31 cellular contexts compared by ENCODE assay signal in the genomic region with DNA sequence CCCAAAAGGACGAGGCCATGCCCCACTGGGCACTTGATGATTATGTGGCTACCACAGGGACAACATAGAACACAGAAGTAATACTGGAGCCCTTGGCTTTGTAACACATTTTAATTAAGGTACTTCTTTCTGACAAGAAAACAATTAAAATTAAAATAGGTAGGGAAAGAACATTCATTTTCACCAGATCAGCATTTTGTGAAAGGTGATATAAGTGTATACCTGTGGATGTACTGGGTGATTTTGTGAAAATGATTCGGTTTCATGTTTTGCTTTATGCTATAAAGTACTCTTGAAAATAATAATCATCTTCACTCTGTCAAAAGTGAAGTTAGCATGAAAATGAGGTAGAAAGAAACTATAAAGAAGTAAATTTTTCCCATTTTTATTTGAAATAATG. TPM values are rescaled to one million over a fixed set of nuclear protein-coding genes. Genes with fewer than 3 reads are reported as not detected.
DNase-seq lines count a peak whose midpoint lies in the region; ATAC-seq, FAIRE-seq and TF ChIP-seq lines count a peak whose summit lies in the region.
"Had no signal": no experiment of that assay in that cellular context is flagged by ENCODE, and none has a peak within 500 bp of the region (broad histone marks: within the 10 kb centered on the region; RNA-seq: fewer than 3 reads in every experiment).

No MANE protein-coding gene starts in this region.

- no peaks in the 10 kb centered on the region for H4K20me1 ChIP-seq in IMR-90 (ENCODE audit: insufficient read depth, low read length)
- no peaks in the 10 kb centered on the region for H4K20me1 ChIP-seq in K562 (replicated peaks; ENCODE audit: control insufficient read depth, insufficient read depth, low read length)
- H4K20me1 ChIP-seq: BLaER1 had no signal

- no peaks in the 10 kb centered on the region for H3K79me1 ChIP-seq in IMR-90 (ENCODE audit: low read depth in 1 of 2, low read length in 2 of 2)

- H3K14ac ChIP-seq in IMR-90 (replicated peaks; ENCODE audit: low read depth, low read length): no peak overlapping the region

- POLR2A ChIA-PET in A549 (lab: Yijun Ruan, JAX): no interaction called here
- POLR2A ChIA-PET in IMR-90 (lab: Charles Lee; ENCODE audit: unreplicated experiment): no interaction called here
- POLR2A ChIA-PET in K562 (lab: Yijun Ruan, JAX): interaction anchor here (0.6 kb wide), 2 partner anchors 232 to 660 kb away, joined by 3 to 4 read pairs; no protein-coding TSS in a partner anchor

- FAIRE-seq in A549 (lab: Jason Lieb, UNC) (no peak), K562 (lab: Jason Lieb, UNC) (no peak)
- FAIRE-seq: GM12878, GM12892, GM18507 had no signal

- dilution Hi-C loops in IMR-90 (cut with HindIII; ENCODE audit: low sequenced_read_pairs, unreplicated experiment): no loop called here

- intact Hi-C loops in IMR-90 (cut with micrococcal nuclease) (no loop called here), K562 (cut with micrococcal nuclease) (no loop called here)

- H2BK5ac ChIP-seq in IMR-90 (ENCODE audit: low read depth, low read length, poor library complexity, severe bottlenecking): no peak overlapping the region

- TF ChIP-seq CTCF in A549 (IDR thresholded peaks at IDR 0.05): no peak
- TF ChIP-seq CTCF in IMR-90 (conservative IDR thresholded peaks at IDR 0.05; ENCODE audit: low read depth, low read length): no peak
- no peak for TF ChIP-seq CTCF in K562 (IDR thresholded peaks at IDR 0.05 in 2 of 3, conservative IDR thresholded peaks at IDR 0.05 in 1 of 3; ENCODE audit: insufficient read depth in 2 of 3, low read depth in 1 of 3, low read length in 3 of 3)

- no peak overlapping the region for H4K91ac ChIP-seq in IMR-90 (ENCODE audit: insufficient read depth, low read depth, low read length)

- TF ChIP-seq POLR2A in A549 (IDR thresholded peaks at IDR 0.05; ENCODE audit: low read length): no peak
- no peak for TF ChIP-seq POLR2A in IMR-90 (IDR thresholded peaks at IDR 0.05; ENCODE audit: low read depth, low read length)
- no peak for TF ChIP-seq POLR2A in K562 (conservative IDR thresholded peaks at IDR 0.05)

- no peak overlapping the region for H3K18ac ChIP-seq in IMR-90 (ENCODE audit: low read depth, low read length)

- H3K4me3 ChIP-seq in A549 (no peak overlapping the region), IMR-90 (ENCODE audit: insufficient read depth, low read depth, low read length) (no peak overlapping the region), K562 (no peak overlapping the region), mucosa of rectum (ENCODE audit: low read length in 2 of 2) (peak overlapping the region; percentile 1 to 62)
- H3K4me3 ChIP-seq: BLaER1, GM12878 had no signal

- H3K4me2 ChIP-seq in A549 (no peak overlapping the region), IMR-90 (ENCODE audit: low read depth, low read length) (no peak overlapping the region), K562 (ENCODE audit: insufficient read depth, low read length) (no peak overlapping the region)
- H3K4me2 ChIP-seq: BLaER1 had no signal

- CTCF ChIA-PET in A549 (lab: Yijun Ruan, JAX): no interaction called here
- CTCF ChIA-PET in IMR-90 (lab: Yijun Ruan, JAX): no interaction called here
- CTCF ChIA-PET in K562 (lab: Yijun Ruan, JAX; ENCODE audit: low intra/inter-chr PET ratio): no interaction called here

- no peak overlapping the region for H3K56ac ChIP-seq in IMR-90 (ENCODE audit: extremely low read depth, insufficient read depth, low read length)

- H3K9me1 ChIP-seq in IMR-90 (ENCODE audit: insufficient read depth, low read length) (no peaks in the 10 kb centered on the region), K562 (ENCODE audit: control insufficient read depth, insufficient read depth, low read length) (no peaks in the 10 kb centered on the region)

- H3K27ac ChIP-seq in A549 (no peak overlapping the region), IMR-90 (ENCODE audit: insufficient read depth, low read length) (no peak overlapping the region), K562 (ENCODE audit: extremely low read depth, low read depth, low read length) (no peak overlapping the region), mucosa of rectum (ENCODE audit: low read depth in 2 of 2, low read length in 2 of 2) (peak overlapping the region in 1 of 2 donors; percentile 59)
- H3K27ac ChIP-seq: BLaER1 had no signal

- H2BK15ac ChIP-seq in IMR-90 (ENCODE audit: low read depth, low read length): no peak overlapping the region

- H2AK5ac ChIP-seq in IMR-90 (ENCODE audit: low read depth, low read length): no peak overlapping the region

- no peak overlapping the region for H3K4ac ChIP-seq in IMR-90 (ENCODE audit: low read depth, low read length)

- ATAC-seq in A549: no peak
- no peak for ATAC-seq in IMR-90 (ENCODE audit: low read depth)
- ATAC-seq in K562: no peak
- ATAC-seq: GM12878 had no signal

- no peak overlapping the region for H4K8ac ChIP-seq in IMR-90 (ENCODE audit: low read depth in 2 of 2, low read length in 2 of 2)

- BruUV-seq in IMR-90 (replicated peaks; lab: Mats Ljungman, UMichigan): no TSS peak
- BruUV-seq in K562 (replicated peaks; lab: Mats Ljungman, UMichigan): no TSS peak

- no peak overlapping the region for H3K23ac ChIP-seq in IMR-90 (ENCODE audit: low read depth, low read length)

- no peaks in the 10 kb centered on the region for H3K4me1 ChIP-seq in A549
- H3K4me1 ChIP-seq in IMR-90 (ENCODE audit: control insufficient read depth, insufficient read depth, low read length): no peaks in the 10 kb centered on the region
- no peaks in the 10 kb centered on the region for H3K4me1 ChIP-seq in K562 (replicated peaks in 1 of 2; ENCODE audit: control insufficient read depth in 2 of 2, insufficient read depth in 2 of 2, low read length in 2 of 2)
- H3K4me1 ChIP-seq in mucosa of rectum (ENCODE audit: control insufficient read depth in 2 of 2, insufficient read depth in 2 of 2, low read length in 2 of 2): peaks cover under 1 to 7% of the 10 kb centered on the region in 2 donors
- H3K4me1 ChIP-seq: BE2C had no signal

- WGBS in A549 (ENCODE audit: missing lambda C conversion rate): 3% methylated on average over 2 of the region's 2 CpGs
- no CpG with 5 or more reads among the region's 2 CpGs for WGBS in IMR-90 (ENCODE audit: extremely low coverage in 2 of 2, insufficient read length in 1 of 2), 2 experiments
- WGBS in K562 (ENCODE audit: insufficient coverage, low coverage, missing lambda C conversion rate): 0% methylated on average over 2 of the region's 2 CpGs

- in situ Hi-C loops in IMR-90 (cut with MboI; ENCODE audit: low sequenced_read_pairs): no loop called here
- in situ Hi-C loops in K562 (cut with MboI): no loop called here

- H3K27me3 ChIP-seq in IMR-90 (ENCODE audit: control insufficient read depth, insufficient read depth, low read length) (no peaks in the 10 kb centered on the region), K562 (ENCODE audit: control insufficient read depth in 2 of 2, insufficient read depth in 2 of 2, low read length in 2 of 2) (peaks cover 0 to 5% of the 10 kb centered on the region in 2 experiments; a peak in 1 of 5 replicates), mucosa of rectum (ENCODE audit: control insufficient read depth in 2 of 2, insufficient read depth in 2 of 2, low read length in 2 of 2) (no peaks in the 10 kb centered on the region)
- H3K27me3 ChIP-seq: BE2C, BLaER1 had no signal

- no peak overlapping the region for H2AFZ ChIP-seq in IMR-90 (replicated peaks; ENCODE audit: low read length, poor library complexity)
- no peak overlapping the region for H2AFZ ChIP-seq in K562 (ENCODE audit: low read depth, low read length)

- TF ChIP-seq RAD21 in A549 (conservative IDR thresholded peaks at IDR 0.05 in 1 of 2, IDR thresholded peaks at IDR 0.05 in 1 of 2) (no peak), IMR-90 (IDR thresholded peaks at IDR 0.05; ENCODE audit: low read length) (no peak), K562 (CRISPR knock-in tag; conservative IDR thresholded peaks at IDR 0.05 in 1 of 2, IDR thresholded peaks at IDR 0.05 in 1 of 2) (no peak)

- H3K79me2 ChIP-seq in K562 (ENCODE audit: control insufficient read depth, insufficient read depth, low read length): no peaks in the 10 kb centered on the region

- H3K9me3 ChIP-seq in A549: no peaks in the 10 kb centered on the region
- H3K9me3 ChIP-seq in IMR-90 (ENCODE audit: control insufficient read depth, insufficient read depth, low read length): 0 out of 2 replicates have a peak, but pooled peaks cover 3% of the 10 kb centered on the region
- H3K9me3 ChIP-seq in K562 (replicated peaks; ENCODE audit: control insufficient read depth, insufficient read depth, low read depth, low read length): no peaks in the 10 kb centered on the region
- no peaks in the 10 kb centered on the region for H3K9me3 ChIP-seq in mucosa of rectum (ENCODE audit: control insufficient read depth in 2 of 2, low read length in 2 of 2)
- H3K9me3 ChIP-seq: BE2C had no signal

- H2BK120ac ChIP-seq in IMR-90 (ENCODE audit: low read depth, low read length): no peak overlapping the region

- no peak for DNase-seq in A549 (ENCODE audit: low read depth in 1 of 2, low spot score in 1 of 2)
- DNase-seq in IMR-90: no peak
- no peak for DNase-seq in K562 (ENCODE audit: extremely low read depth in 1 of 4, low spot score in 3 of 4)
- no peak for DNase-seq in NCI-H146 (lab: John Stamatoyannopoulos, UW)
- no peak for DNase-seq in A172 (ENCODE audit: low spot score)
- no peak for DNase-seq in glomerular visceral epithelial cell (ENCODE audit: extremely low spot score)
- DNase-seq: 8988T; ACHN; BE2C; C1 segment of cervical spinal cord; CD4-positive, alpha-beta memory T cell; CD4-positive, CD25-positive, alpha-beta regulatory T cell; CD8-positive, alpha-beta memory T cell; COR-L47; DMS 273 treated with DMSO at 0.1 percent for 48 hours; DMS153; DMS53; DMS79; DND-41; EL; GDM1 had no signal

- TF ChIP-seq EP300 in A549 (IDR thresholded peaks at IDR 0.05) (no peak), K562 (IDR thresholded peaks at IDR 0.05; ENCODE audit: low read length) (no peak)

- no peaks in the 10 kb centered on the region for H3K36me3 ChIP-seq in IMR-90 (ENCODE audit: control insufficient read depth, insufficient read depth, low read length)
- no peaks in the 10 kb centered on the region for H3K36me3 ChIP-seq in K562 (ENCODE audit: control insufficient read depth, insufficient read depth, low read length)
- H3K36me3 ChIP-seq in mucosa of rectum (ENCODE audit: control insufficient read depth in 2 of 2, insufficient read depth in 2 of 2, low read length in 2 of 2): no peaks in the 10 kb centered on the region
- H3K36me3 ChIP-seq: BE2C, BLaER1 had no signal

- H3K9ac ChIP-seq in IMR-90 (ENCODE audit: low read depth, low read length) (no peak overlapping the region), K562 (ENCODE audit: insufficient read depth in 1 of 2, low read depth in 2 of 2, low read length in 2 of 2) (no peak overlapping the region), mucosa of rectum (ENCODE audit: low read depth in 1 of 2, low read length in 2 of 2) (peak overlapping the region in 1 of 2 donors; percentile 32)
- H3K9ac ChIP-seq: BLaER1 had no signal

- H2AK9ac ChIP-seq in IMR-90 (replicated peaks; ENCODE audit: low read depth, low read length, poor library complexity): no peak overlapping the region

- no peak overlapping the region for H2BK20ac ChIP-seq in IMR-90 (ENCODE audit: low read depth, low read length)

- no peak overlapping the region for H4K5ac ChIP-seq in IMR-90 (ENCODE audit: low read depth, low read length)

RNA-seq across cellular contexts. Expression of a gene that starts 0.9 kb away (rescaled TPM):
- not detected in 2 replicates for polyA plus RNA-seq in A549 (2011; rRNA removed)
- polyA plus RNA-seq in A549 (2012; cell fraction: cytosol; rRNA removed): not detected in 2 replicates
- not detected in 2 replicates for polyA plus RNA-seq in A549 (2012; cell fraction: nucleus; rRNA removed)
- polyA plus RNA-seq in A549 (2017; fragmentation: RNase III; extraction: RNeasy Plus Mini Kit Qiagen cat#74134 plus additional on column Dnase treatment): not detected in 3 replicates
- not detected in 2 replicates for polyA minus RNA-seq in A549 (2011; rRNA and poly(A)+ RNA removed)
- total RNA-seq in IMR-90 (2012; rRNA removed): not detected in 2 replicates
- not detected in 2 replicates for polyA plus RNA-seq in IMR-90 (2012; rRNA removed)
- not detected in 2 replicates for polyA plus RNA-seq in IMR-90 (2012; cell fraction: cytosol; rRNA removed)
- polyA plus RNA-seq in IMR-90 (2012; cell fraction: nucleus; rRNA removed; ENCODE audit: low replicate concordance): not detected in 2 replicates
- not detected in 2 replicates for total RNA-seq in K562 (2011; cell fraction: chromatin; rRNA removed; ENCODE audit: low replicate concordance)
- not detected in 2 replicates for total RNA-seq in K562 (2011; cell fraction: nucleolus; rRNA removed)
- total RNA-seq in K562 (2011; cell fraction: nucleoplasm; rRNA removed): not detected in 2 replicates
- not detected in 2 replicates for total RNA-seq in K562 (2014; rRNA removed)
- not detected in 2 replicates for total RNA-seq in K562 (2014; rRNA removed; fragmentation: Illumina TruSeq; extraction: Trizol)
- total RNA-seq in K562 (2015; rRNA removed; fragmentation: Illumina TruSeq; extraction: Trizol): not detected in 2 replicates
- total RNA-seq in K562 (2021): not detected in 2 replicates
- not detected in 2 replicates for polyA plus RNA-seq in K562 (2011; rRNA removed)
- polyA plus RNA-seq in K562 (2011; cell fraction: cytosol; rRNA removed): not detected in 2 replicates
- not detected in 2 replicates for polyA plus RNA-seq in K562 (2011; cell fraction: nucleus; rRNA removed)
- polyA plus RNA-seq in K562 (2012): not detected in 2 replicates
- polyA plus RNA-seq in K562 (2014; fragmentation: Illumina TruSeq; extraction: Trizol): not detected in 2 replicates
- polyA plus RNA-seq in K562 (2014; fragmentation: Nextera tagmentation; extraction: Ambion mirVana): not detected
- polyA plus RNA-seq in K562 (2014; rRNA removed): not detected in 2 replicates
- polyA minus RNA-seq in K562 (2011; rRNA and poly(A)+ RNA removed): not detected in 2 replicates
- not detected in 2 replicates for polyA minus RNA-seq in K562 (2011; cell fraction: cytosol; rRNA and poly(A)+ RNA removed)
- not detected in 2 replicates for polyA minus RNA-seq in K562 (2011; cell fraction: nucleus; rRNA and poly(A)+ RNA removed)
- total RNA-seq in A172 (2014; rRNA removed; shearing (Covaris generic)): not detected in 2 replicates
- total RNA-seq: A673; CD4-positive, alpha-beta memory T cell; CD4-positive, CD25-positive, alpha-beta regulatory T cell; CD8-positive, alpha-beta memory T cell; Daoy; G401; GM12878 had no signal
- polyA plus RNA-seq: AG04450; CD14-positive monocyte; CD4-positive, alpha-beta memory T cell; CD4-positive, CD25-positive, alpha-beta regulatory T cell; CD8-positive, alpha-beta memory T cell had no signal

RNA-seq across cellular contexts. Expression of a gene that starts 21.7 kb away (rescaled TPM):
- polyA plus RNA-seq in A549 (2011; rRNA removed) (not detected in 2 replicates), A549 (2017; fragmentation: RNase III; extraction: RNeasy Plus Mini Kit Qiagen cat#74134 plus additional on column Dnase treatment) (not detected in 3 replicates), IMR-90 (2012; rRNA removed) (not detected in 2 replicates), K562 (2011; rRNA removed) (0.09 and 0.36 TPM in 2 replicates), K562 (2014; fragmentation: Illumina TruSeq; extraction: Trizol) (not detected in 2 replicates), K562 (2014; fragmentation: Nextera tagmentation; extraction: Ambion mirVana) (under 1 TPM; 0.15 to 0.43 TPM), K562 (2014; rRNA removed) (not detected in 2 replicates)
- not detected in 2 replicates for polyA plus RNA-seq in A549 (2012; cell fraction: cytosol; rRNA removed)
- polyA plus RNA-seq in A549 (2012; cell fraction: nucleus; rRNA removed): not detected in 2 replicates
- not detected in 2 replicates for polyA minus RNA-seq in A549 (2011; rRNA and poly(A)+ RNA removed)
- total RNA-seq in IMR-90 (2012; rRNA removed) (not detected in 2 replicates), K562 (2014; rRNA removed) (not detected in 2 replicates), K562 (2014; rRNA removed; fragmentation: Illumina TruSeq; extraction: Trizol) (0.51 TPM in 1 of 2 replicates, not detected in the other), K562 (2015; rRNA removed; fragmentation: Illumina TruSeq; extraction: Trizol) (0.23 TPM in 1 of 2 replicates, not detected in the other), K562 (2021) (0.40 TPM in 1 of 2 replicates, not detected in the other)
- not detected in 2 replicates for polyA plus RNA-seq in IMR-90 (2012; cell fraction: cytosol; rRNA removed)
- polyA plus RNA-seq in IMR-90 (2012; cell fraction: nucleus; rRNA removed; ENCODE audit: low replicate concordance): not detected in 2 replicates
- 0.81 TPM in 1 of 2 replicates, not detected in the other for total RNA-seq in K562 (2011; cell fraction: chromatin; rRNA removed; ENCODE audit: low replicate concordance)
- 0.53 TPM in 1 of 2 replicates, not detected in the other for total RNA-seq in K562 (2011; cell fraction: nucleolus; rRNA removed)
- 0.59 TPM in 1 of 2 replicates, not detected in the other for total RNA-seq in K562 (2011; cell fraction: nucleoplasm; rRNA removed)
- 0.09 and 0.13 TPM in 2 replicates for polyA plus RNA-seq in K562 (2011; cell fraction: cytosol; rRNA removed)
- not detected in 2 replicates for polyA plus RNA-seq in K562 (2011; cell fraction: nucleus; rRNA removed)
- polyA plus RNA-seq in K562 (2012): 0.13 and 0.22 TPM in 2 replicates
- 0.49 TPM in 1 of 2 replicates, not detected in the other for polyA minus RNA-seq in K562 (2011; rRNA and poly(A)+ RNA removed)
- not detected in 2 replicates for polyA minus RNA-seq in K562 (2011; cell fraction: cytosol; rRNA and poly(A)+ RNA removed)
- 0.40 and 0.44 TPM in 2 replicates for polyA minus RNA-seq in K562 (2011; cell fraction: nucleus; rRNA and poly(A)+ RNA removed)
- total RNA-seq in A172 (2014; rRNA removed; shearing (Covaris generic)): 2.3 TPM in 1 of 2 replicates, not detected in the other
- total RNA-seq: A673; CD4-positive, alpha-beta memory T cell; CD4-positive, CD25-positive, alpha-beta regulatory T cell; CD8-positive, alpha-beta memory T cell; G401; GM12878 had no signal
- polyA plus RNA-seq: AG04450; CD14-positive monocyte; CD4-positive, alpha-beta memory T cell; CD4-positive, CD25-positive, alpha-beta regulatory T cell; CD8-positive, alpha-beta memory T cell; GM12878 had no signal

RNA-seq across cellular contexts. Expression of a gene that starts 37.8 kb away (rescaled TPM):
- not detected in 2 replicates for polyA plus RNA-seq in A549 (2011; rRNA removed)
- not detected in 2 replicates for polyA plus RNA-seq in A549 (2012; cell fraction: cytosol; rRNA removed)
- polyA plus RNA-seq in A549 (2012; cell fraction: nucleus; rRNA removed): not detected in 2 replicates
- not detected in 3 replicates for polyA plus RNA-seq in A549 (2017; fragmentation: RNase III; extraction: RNeasy Plus Mini Kit Qiagen cat#74134 plus additional on column Dnase treatment)
- polyA minus RNA-seq in A549 (2011; rRNA and poly(A)+ RNA removed): not detected in 2 replicates
- total RNA-seq in IMR-90 (2012; rRNA removed): not detected in 2 replicates
- not detected in 2 replicates for polyA plus RNA-seq in IMR-90 (2012; rRNA removed)
- not detected in 2 replicates for polyA plus RNA-seq in IMR-90 (2012; cell fraction: cytosol; rRNA removed)
- not detected in 2 replicates for polyA plus RNA-seq in IMR-90 (2012; cell fraction: nucleus; rRNA removed; ENCODE audit: low replicate concordance)
- total RNA-seq in K562 (2011; cell fraction: chromatin; rRNA removed; ENCODE audit: low replicate concordance): not detected in 2 replicates
- total RNA-seq in K562 (2011; cell fraction: nucleolus; rRNA removed): not detected in 2 replicates
- not detected in 2 replicates for total RNA-seq in K562 (2011; cell fraction: nucleoplasm; rRNA removed)
- total RNA-seq in K562 (2014; rRNA removed): not detected in 2 replicates
- total RNA-seq in K562 (2014; rRNA removed; fragmentation: Illumina TruSeq; extraction: Trizol): not detected in 2 replicates
- total RNA-seq in K562 (2015; rRNA removed; fragmentation: Illumina TruSeq; extraction: Trizol): not detected in 2 replicates
- total RNA-seq in K562 (2021): 0.24 and 0.25 TPM in 2 replicates
- not detected in 2 replicates for polyA plus RNA-seq in K562 (2011; rRNA removed)
- not detected in 2 replicates for polyA plus RNA-seq in K562 (2011; cell fraction: cytosol; rRNA removed)
- not detected in 2 replicates for polyA plus RNA-seq in K562 (2011; cell fraction: nucleus; rRNA removed)
- polyA plus RNA-seq in K562 (2012): 0.07 TPM in 1 of 2 replicates, not detected in the other
- polyA plus RNA-seq in K562 (2014; fragmentation: Illumina TruSeq; extraction: Trizol): 0.28 TPM in 1 of 2 replicates, not detected in the other
- polyA plus RNA-seq in K562 (2014; fragmentation: Nextera tagmentation; extraction: Ambion mirVana): under 1 TPM; 0.03 TPM
- polyA plus RNA-seq in K562 (2014; rRNA removed): 0.01 and 0.03 TPM in 2 replicates
- polyA minus RNA-seq in K562 (2011; rRNA and poly(A)+ RNA removed): not detected in 2 replicates
- polyA minus RNA-seq in K562 (2011; cell fraction: cytosol; rRNA and poly(A)+ RNA removed): not detected in 2 replicates
- polyA minus RNA-seq in K562 (2011; cell fraction: nucleus; rRNA and poly(A)+ RNA removed): not detected in 2 replicates
- total RNA-seq in A172 (2014; rRNA removed; shearing (Covaris generic)): not detected in 2 replicates
- total RNA-seq: A673, Daoy, G401 had no signal
- polyA plus RNA-seq: AG04450 had no signal

Comparison
In these comparisons a context has a peak if more than half of its experiments do, and no peak if none do; other contexts are left out.
1. H3K4me3 ChIP-seq: peak in mucosa of rectum (2 of 2); none in A549 (single experiment), IMR-90 (single experiment) and K562 (single experiment).